In the genomic region with DNA sequence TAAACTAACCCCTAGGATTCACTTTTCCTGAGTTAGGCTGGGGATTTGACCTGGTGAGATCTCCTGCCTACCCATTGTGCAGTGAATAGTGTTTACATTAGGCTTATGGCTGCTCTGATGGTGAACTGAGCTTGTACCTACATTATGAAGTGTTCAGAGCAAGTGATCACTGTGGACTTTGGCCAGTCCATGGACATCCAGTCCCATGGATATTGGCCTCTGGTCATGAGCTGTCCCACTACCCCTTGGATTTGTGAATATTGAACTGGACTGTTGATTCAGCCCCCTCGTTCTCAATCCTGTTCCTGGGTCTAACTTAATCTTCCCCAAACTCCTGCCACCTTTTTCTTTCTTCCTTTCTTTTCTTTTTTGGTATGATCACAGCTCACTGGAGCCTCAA, we compare ENCODE assay signal across 1 cellular context.
A peak's percentile ranks its signal among the peaks of the same experiment; 100 is the strongest.
TF ChIP-seq lines count a peak whose summit lies in the region.

No MANE protein-coding gene starts in this region.

TF ChIP-seq in HepG2, 621 proteins besides CTCF, POLR2A, EP300 and RAD21 (continued from another document and continues in another):
- TF ChIP-seq, protein P1, sequence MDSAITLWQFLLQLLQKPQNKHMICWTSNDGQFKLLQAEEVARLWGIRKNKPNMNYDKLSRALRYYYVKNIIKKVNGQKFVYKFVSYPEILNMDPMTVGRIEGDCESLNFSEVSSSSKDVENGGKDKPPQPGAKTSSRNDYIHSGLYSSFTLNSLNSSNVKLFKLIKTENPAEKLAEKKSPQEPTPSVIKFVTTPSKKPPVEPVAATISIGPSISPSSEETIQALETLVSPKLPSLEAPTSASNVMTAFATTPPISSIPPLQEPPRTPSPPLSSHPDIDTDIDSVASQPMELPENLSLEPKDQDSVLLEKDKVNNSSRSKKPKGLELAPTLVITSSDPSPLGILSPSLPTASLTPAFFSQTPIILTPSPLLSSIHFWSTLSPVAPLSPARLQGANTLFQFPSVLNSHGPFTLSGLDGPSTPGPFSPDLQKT (CRISPR knock-in tag; IDR thresholded peaks at IDR 0.05; ENCODE audit: borderline replicate concordance), result no peak
- TF ChIP-seq, protein P2, sequence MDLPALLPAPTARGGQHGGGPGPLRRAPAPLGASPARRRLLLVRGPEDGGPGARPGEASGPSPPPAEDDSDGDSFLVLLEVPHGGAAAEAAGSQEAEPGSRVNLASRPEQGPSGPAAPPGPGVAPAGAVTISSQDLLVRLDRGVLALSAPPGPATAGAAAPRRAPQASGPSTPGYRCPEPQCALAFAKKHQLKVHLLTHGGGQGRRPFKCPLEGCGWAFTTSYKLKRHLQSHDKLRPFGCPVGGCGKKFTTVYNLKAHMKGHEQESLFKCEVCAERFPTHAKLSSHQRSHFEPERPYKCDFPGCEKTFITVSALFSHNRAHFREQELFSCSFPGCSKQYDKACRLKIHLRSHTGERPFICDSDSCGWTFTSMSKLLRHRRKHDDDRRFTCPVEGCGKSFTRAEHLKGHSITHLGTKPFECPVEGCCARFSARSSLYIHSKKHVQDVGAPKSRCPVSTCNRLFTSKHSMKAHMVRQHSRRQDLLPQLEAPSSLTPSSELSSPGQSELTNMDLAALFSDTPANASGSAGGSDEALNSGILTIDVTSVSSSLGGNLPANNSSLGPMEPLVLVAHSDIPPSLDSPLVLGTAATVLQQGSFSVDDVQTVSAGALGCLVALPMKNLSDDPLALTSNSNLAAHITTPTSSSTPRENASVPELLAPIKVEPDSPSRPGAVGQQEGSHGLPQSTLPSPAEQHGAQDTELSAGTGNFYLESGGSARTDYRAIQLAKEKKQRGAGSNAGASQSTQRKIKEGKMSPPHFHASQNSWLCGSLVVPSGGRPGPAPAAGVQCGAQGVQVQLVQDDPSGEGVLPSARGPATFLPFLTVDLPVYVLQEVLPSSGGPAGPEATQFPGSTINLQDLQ (CRISPR knock-in tag; IDR thresholded peaks at IDR 0.05), result no peak
- TF ChIP-seq MED1 (CRISPR knock-in tag; IDR thresholded peaks at IDR 0.05) (peak; percentile 52), RORA (CRISPR knock-in tag; IDR thresholded peaks at IDR 0.05) (no peak), PRPF4 (IDR thresholded peaks at IDR 0.05; ENCODE audit: low read depth, low read length, poor library complexity, severe bottlenecking) (no peak), HDAC6 (IDR thresholded peaks at IDR 0.05; ENCODE audit: low read depth, low read length) (no peak), MYNN (CRISPR knock-in tag; IDR thresholded peaks at IDR 0.05; ENCODE audit: low read depth) (no peak), ZNF382 (CRISPR knock-in tag; IDR thresholded peaks at IDR 0.05; ENCODE audit: borderline replicate concordance) (no peak), RARA (CRISPR knock-in tag; IDR thresholded peaks at IDR 0.05) (peak; percentile 72), NONO (IDR thresholded peaks at IDR 0.05) (no peak), NONO (CRISPR knock-in tag; conservative IDR thresholded peaks at IDR 0.05) (no peak), ZNF317 (CRISPR knock-in tag; IDR thresholded peaks at IDR 0.05) (0 out of 2 replicates have a peak, but pooled peaks have one; percentile 28), STAG1 (CRISPR knock-in tag; IDR thresholded peaks at IDR 0.05) (0 out of 2 replicates have a peak, but pooled peaks have one; percentile 2), RELA (CRISPR knock-in tag; IDR thresholded peaks at IDR 0.05) (no peak), ZNF224 (CRISPR knock-in tag; IDR thresholded peaks at IDR 0.05) (no peak), ZFP1 (CRISPR knock-in tag; IDR thresholded peaks at IDR 0.05) (no peak), ZNF34 (CRISPR knock-in tag; IDR thresholded peaks at IDR 0.05; ENCODE audit: borderline replicate concordance) (no peak), KDM5A (IDR thresholded peaks at IDR 0.05; ENCODE audit: borderline replicate concordance, low read length) (no peak), EZH2 (conservative IDR thresholded peaks at IDR 0.05; ENCODE audit: low read depth, low read length) (no peak), XRCC5 (optimal IDR thresholded peaks at IDR 0.05; ENCODE audit: low read length) (peak; percentile 73), ZNF354B (CRISPR knock-in tag; IDR thresholded peaks at IDR 0.05) (no peak), FOXA1 (IDR thresholded peaks at IDR 0.05) (no peak), FOXA1 (CRISPR knock-in tag; IDR thresholded peaks at IDR 0.05) (peak; percentile 90), PHF8 (CRISPR knock-in tag; IDR thresholded peaks at IDR 0.05) (no peak), MIXL1 (CRISPR knock-in tag; IDR thresholded peaks at IDR 0.05) (0 out of 2 replicates have a peak, but pooled peaks have one; percentile 40)
- TF ChIP-seq, protein P3, sequence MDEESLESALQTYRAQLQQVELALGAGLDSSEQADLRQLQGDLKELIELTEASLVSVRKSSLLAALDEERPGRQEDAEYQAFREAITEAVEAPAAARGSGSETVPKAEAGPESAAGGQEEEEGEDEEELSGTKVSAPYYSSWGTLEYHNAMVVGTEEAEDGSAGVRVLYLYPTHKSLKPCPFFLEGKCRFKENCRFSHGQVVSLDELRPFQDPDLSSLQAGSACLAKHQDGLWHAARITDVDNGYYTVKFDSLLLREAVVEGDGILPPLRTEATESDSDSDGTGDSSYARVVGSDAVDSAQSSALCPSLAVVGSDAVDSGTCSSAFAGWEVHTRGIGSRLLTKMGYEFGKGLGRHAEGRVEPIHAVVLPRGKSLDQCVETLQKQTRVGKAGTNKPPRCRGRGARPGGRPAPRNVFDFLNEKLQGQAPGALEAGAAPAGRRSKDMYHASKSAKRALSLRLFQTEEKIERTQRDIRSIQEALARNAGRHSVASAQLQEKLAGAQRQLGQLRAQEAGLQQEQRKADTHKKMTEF (CRISPR knock-in tag; IDR thresholded peaks at IDR 0.05), result no peak
- TF ChIP-seq, protein P4, sequence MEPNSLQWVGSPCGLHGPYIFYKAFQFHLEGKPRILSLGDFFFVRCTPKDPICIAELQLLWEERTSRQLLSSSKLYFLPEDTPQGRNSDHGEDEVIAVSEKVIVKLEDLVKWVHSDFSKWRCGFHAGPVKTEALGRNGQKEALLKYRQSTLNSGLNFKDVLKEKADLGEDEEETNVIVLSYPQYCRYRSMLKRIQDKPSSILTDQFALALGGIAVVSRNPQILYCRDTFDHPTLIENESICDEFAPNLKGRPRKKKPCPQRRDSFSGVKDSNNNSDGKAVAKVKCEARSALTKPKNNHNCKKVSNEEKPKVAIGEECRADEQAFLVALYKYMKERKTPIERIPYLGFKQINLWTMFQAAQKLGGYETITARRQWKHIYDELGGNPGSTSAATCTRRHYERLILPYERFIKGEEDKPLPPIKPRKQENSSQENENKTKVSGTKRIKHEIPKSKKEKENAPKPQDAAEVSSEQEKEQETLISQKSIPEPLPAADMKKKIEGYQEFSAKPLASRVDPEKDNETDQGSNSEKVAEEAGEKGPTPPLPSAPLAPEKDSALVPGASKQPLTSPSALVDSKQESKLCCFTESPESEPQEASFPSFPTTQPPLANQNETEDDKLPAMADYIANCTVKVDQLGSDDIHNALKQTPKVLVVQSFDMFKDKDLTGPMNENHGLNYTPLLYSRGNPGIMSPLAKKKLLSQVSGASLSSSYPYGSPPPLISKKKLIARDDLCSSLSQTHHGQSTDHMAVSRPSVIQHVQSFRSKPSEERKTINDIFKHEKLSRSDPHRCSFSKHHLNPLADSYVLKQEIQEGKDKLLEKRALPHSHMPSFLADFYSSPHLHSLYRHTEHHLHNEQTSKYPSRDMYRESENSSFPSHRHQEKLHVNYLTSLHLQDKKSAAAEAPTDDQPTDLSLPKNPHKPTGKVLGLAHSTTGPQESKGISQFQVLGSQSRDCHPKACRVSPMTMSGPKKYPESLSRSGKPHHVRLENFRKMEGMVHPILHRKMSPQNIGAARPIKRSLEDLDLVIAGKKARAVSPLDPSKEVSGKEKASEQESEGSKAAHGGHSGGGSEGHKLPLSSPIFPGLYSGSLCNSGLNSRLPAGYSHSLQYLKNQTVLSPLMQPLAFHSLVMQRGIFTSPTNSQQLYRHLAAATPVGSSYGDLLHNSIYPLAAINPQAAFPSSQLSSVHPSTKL (CRISPR knock-in tag; IDR thresholded peaks at IDR 0.05), result peak; percentile 79
- TF ChIP-seq, protein P5, sequence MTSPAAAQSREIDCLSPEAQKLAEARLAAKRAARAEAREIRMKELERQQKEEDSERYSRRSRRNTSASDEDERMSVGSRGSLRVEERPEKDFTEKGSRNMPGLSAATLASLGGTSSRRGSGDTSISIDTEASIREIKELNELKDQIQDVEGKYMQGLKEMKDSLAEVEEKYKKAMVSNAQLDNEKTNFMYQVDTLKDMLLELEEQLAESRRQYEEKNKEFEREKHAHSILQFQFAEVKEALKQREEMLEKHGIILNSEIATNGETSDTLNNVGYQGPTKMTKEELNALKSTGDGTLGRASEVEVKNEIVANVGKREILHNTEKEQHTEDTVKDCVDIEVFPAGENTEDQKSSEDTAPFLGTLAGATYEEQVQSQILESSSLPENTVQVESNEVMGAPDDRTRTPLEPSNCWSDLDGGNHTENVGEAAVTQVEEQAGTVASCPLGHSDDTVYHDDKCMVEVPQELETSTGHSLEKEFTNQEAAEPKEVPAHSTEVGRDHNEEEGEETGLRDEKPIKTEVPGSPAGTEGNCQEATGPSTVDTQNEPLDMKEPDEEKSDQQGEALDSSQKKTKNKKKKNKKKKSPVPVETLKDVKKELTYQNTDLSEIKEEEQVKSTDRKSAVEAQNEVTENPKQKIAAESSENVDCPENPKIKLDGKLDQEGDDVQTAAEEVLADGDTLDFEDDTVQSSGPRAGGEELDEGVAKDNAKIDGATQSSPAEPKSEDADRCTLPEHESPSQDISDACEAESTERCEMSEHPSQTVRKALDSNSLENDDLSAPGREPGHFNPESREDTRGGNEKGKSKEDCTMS (CRISPR knock-in tag; conservative IDR thresholded peaks at IDR 0.05), result no peak
- TF ChIP-seq, protein P6, sequence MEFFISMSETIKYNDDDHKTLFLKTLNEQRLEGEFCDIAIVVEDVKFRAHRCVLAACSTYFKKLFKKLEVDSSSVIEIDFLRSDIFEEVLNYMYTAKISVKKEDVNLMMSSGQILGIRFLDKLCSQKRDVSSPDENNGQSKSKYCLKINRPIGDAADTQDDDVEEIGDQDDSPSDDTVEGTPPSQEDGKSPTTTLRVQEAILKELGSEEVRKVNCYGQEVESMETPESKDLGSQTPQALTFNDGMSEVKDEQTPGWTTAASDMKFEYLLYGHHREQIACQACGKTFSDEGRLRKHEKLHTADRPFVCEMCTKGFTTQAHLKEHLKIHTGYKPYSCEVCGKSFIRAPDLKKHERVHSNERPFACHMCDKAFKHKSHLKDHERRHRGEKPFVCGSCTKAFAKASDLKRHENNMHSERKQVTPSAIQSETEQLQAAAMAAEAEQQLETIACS (CRISPR knock-in tag; IDR thresholded peaks at IDR 0.05), result no peak
- TF ChIP-seq, protein P7, sequence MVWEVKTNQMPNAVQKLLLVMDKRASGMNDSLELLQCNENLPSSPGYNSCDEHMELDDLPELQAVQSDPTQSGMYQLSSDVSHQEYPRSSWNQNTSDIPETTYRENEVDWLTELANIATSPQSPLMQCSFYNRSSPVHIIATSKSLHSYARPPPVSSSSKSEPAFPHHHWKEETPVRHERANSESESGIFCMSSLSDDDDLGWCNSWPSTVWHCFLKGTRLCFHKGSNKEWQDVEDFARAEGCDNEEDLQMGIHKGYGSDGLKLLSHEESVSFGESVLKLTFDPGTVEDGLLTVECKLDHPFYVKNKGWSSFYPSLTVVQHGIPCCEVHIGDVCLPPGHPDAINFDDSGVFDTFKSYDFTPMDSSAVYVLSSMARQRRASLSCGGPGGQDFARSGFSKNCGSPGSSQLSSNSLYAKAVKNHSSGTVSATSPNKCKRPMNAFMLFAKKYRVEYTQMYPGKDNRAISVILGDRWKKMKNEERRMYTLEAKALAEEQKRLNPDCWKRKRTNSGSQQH (CRISPR knock-in tag; IDR thresholded peaks at IDR 0.05; ENCODE audit: low read depth), result no peak
- TF ChIP-seq, protein P8, sequence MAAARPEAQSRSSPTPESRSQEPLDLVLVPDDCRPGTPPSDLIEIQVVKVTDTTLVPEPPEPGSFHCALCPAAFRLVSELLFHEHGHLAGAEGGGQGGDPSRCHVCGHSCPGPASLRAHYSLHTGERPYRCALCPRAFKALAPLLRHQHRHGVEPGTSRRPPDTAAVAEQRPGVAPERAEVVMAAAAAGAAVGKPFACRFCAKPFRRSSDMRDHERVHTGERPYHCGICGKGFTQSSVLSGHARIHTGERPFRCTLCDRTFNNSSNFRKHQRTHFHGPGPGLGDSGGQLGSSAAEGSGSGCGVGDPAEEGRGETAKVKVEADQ (CRISPR knock-in tag; IDR thresholded peaks at IDR 0.05; ENCODE audit: borderline replicate concordance), result no peak
- TF ChIP-seq, protein P9, sequence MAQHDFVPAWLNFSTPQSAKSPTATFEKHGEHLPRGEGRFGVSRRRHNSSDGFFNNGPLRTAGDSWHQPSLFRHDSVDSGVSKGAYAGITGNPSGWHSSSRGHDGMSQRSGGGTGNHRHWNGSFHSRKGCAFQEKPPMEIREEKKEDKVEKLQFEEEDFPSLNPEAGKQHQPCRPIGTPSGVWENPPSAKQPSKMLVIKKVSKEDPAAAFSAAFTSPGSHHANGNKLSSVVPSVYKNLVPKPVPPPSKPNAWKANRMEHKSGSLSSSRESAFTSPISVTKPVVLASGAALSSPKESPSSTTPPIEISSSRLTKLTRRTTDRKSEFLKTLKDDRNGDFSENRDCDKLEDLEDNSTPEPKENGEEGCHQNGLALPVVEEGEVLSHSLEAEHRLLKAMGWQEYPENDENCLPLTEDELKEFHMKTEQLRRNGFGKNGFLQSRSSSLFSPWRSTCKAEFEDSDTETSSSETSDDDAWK (CRISPR knock-in tag; IDR thresholded peaks at IDR 0.05), result no peak
- TF ChIP-seq, protein P10, sequence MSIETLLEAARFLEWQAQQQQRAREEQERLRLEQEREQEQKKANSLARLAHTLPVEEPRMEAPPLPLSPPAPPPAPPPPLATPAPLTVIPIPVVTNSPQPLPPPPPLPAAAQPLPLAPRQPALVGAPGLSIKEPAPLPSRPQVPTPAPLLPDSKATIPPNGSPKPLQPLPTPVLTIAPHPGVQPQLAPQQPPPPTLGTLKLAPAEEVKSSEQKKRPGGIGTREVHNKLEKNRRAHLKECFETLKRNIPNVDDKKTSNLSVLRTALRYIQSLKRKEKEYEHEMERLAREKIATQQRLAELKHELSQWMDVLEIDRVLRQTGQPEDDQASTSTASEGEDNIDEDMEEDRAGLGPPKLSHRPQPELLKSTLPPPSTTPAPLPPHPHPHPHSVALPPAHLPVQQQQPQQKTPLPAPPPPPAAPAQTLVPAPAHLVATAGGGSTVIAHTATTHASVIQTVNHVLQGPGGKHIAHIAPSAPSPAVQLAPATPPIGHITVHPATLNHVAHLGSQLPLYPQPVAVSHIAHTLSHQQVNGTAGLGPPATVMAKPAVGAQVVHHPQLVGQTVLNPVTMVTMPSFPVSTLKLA (IDR thresholded peaks at IDR 0.05), result no peak
- TF ChIP-seq, protein P11, sequence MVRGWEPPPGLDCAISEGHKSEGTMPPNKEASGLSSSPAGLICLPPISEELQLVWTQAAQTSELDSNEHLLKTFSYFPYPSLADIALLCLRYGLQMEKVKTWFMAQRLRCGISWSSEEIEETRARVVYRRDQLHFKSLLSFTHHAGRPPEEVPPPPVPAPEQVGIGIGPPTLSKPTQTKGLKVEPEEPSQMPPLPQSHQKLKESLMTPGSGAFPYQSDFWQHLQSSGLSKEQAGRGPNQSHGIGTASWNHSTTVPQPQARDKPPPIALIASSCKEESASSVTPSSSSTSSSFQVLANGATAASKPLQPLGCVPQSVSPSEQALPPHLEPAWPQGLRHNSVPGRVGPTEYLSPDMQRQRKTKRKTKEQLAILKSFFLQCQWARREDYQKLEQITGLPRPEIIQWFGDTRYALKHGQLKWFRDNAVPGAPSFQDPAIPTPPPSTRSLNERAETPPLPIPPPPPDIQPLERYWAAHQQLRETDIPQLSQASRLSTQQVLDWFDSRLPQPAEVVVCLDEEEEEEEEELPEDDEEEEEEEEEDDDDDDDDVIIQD (CRISPR knock-in tag; IDR thresholded peaks at IDR 0.05; ENCODE audit: low read depth), result peak; percentile 73; the same call in 1 of the 2 replicates
